34 cellular contexts compared by ENCODE assay signal in the genomic region with DNA sequence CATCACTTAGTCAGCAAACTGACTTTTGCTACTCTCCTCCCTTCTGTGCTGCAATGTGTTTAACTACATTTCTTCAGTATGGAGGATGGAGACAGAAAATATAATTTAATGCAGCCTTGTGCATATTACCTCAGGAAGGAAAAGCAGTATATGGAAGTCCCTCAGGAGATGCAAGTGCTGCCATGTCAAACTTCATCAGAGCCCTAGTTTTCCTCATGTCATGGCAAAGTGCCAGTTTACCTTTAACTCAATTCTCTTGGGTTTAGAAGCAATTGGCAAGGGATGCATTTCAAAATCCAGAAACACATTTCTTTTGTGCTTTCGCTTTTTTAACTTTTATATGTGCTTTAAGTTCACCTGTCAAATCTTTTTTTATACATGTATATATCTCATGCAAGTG.
"Had no signal": no experiment of that assay in that cellular context is flagged by ENCODE, and none has a peak within 500 bp of the region (broad histone marks: within the 10 kb centered on the region; RNA-seq: fewer than 3 reads in every experiment).

No MANE protein-coding gene starts in this region.

- ATAC-seq: activated naive CD4-positive, alpha-beta T cell treated with anti-CD3 and anti-CD28 coated beads, Interleukin-2, amount 50 U/mL, for 72 hours; activated naive CD8-positive, alpha-beta T cell treated with anti-CD3 and anti-CD28 coated beads, Interleukin-2, amount 50 U/mL, for 24 hours; activated T-cell treated with anti-CD3 and anti-CD28 coated beads, Interleukin-2, amount 50 U/mL, for 4 hours; activated T-cell treated with anti-CD3 and anti-CD28 coated beads, Interleukin-2, amount 50 U/mL, for 72 hours; activated T-helper 17 cell treated with anti-CD3 and anti-CD28 coated beads, Interleukin-2, amount 50 U/mL, for 72 hours; body of pancreas had no signal

- H3K36me3 ChIP-seq: adrenal gland, ascending aorta, brain microvascular endothelial cell, breast epithelium, cardiac muscle cell had no signal

- H3K4me3 ChIP-seq: adrenal gland, ascending aorta, body of pancreas, breast epithelium, cardiac muscle cell had no signal

- H3K9me3 ChIP-seq: adrenal gland, ascending aorta, body of pancreas, breast epithelium had no signal

- FAIRE-seq: astrocyte, bronchial epithelial cell had no signal

- H3K27ac ChIP-seq: adrenal gland, ascending aorta, body of pancreas, brain microvascular endothelial cell, breast epithelium, cardiac muscle cell had no signal

- DNase-seq: activated effector memory CD4-positive, alpha-beta T cell treated with anti-CD3 and anti-CD28 coated beads, Interleukin-2, amount 50 U/mL, for 16 hours; activated effector memory CD4-positive, alpha-beta T cell treated with Interleukin-2 at 50 U/mL for 16 hours; activated gamma-delta T cell; activated gamma-delta T cell treated with Interleukin-2 at 50 U/mL for 16 hours; activated naive CD4-positive, alpha-beta T cell; activated naive CD4-positive, alpha-beta T cell treated with anti-CD3 and anti-CD28 coated beads for 36 hours; activated naive CD4-positive, alpha-beta T cell treated with anti-CD3 and anti-CD28 coated beads, Interleukin-2, amount 10 ng/mL, durations not matched to agents 7 days and 5 days; activated naive CD4-positive, alpha-beta T cell treated with anti-CD3 and anti-CD28 coated beads, Interleukin-2, amount 50 U/mL, for 16 hours; activated naive CD4-positive, alpha-beta T cell treated with Interleukin-2 at 50 U/mL for 16 hours; activated naive CD8-positive, alpha-beta T cell treated with anti-CD3 and anti-CD28 coated beads for 36 hours; activated naive CD8-positive, alpha-beta T cell treated with anti-CD3 and anti-CD28 coated beads, Interleukin-2, amount 10 ng/mL, durations not matched to agents 7 days and 5 days; activated naive CD8-positive, alpha-beta T cell treated with anti-CD3 and anti-CD28 coated beads, Interleukin-2, amount 50 U/mL, for 24 hours; activated T-cell treated with anti-CD3 and anti-CD28 coated beads, Interleukin-2, amount 50 U/mL, for 1 hour; activated T-cell treated with anti-CD3 and anti-CD28 coated beads, Interleukin-2, amount 50 U/mL, for 24 hours; activated T-cell treated with anti-CD3 and anti-CD28 coated beads, Interleukin-2, amount 50 U/mL, for 4 hours; activated T-cell treated with anti-CD3 and anti-CD28 coated beads, Interleukin-2, amount 50 U/mL, for 48 hours; activated T-cell treated with anti-CD3 and anti-CD28 coated beads, Interleukin-2, amount 50 U/mL, for 72 hours; adrenal gland; amniotic stem cell; amygdala; anterior cingulate cortex; aorta; body of pancreas; brain microvascular endothelial cell; caudate nucleus; central memory CD4-positive, alpha-beta T cell; cerebellar nuclear complex had no signal

- H3K27me3 ChIP-seq: adrenal gland, ascending aorta, body of pancreas, brain microvascular endothelial cell, breast epithelium, cardiac muscle cell had no signal
